Comparison of ENCODE assay signal across 29 cellular contexts in genomic region chr10:128416231-128416630, GRCh38.
"Had no signal": no experiment of that assay in that cellular context is flagged by ENCODE, and none has a peak within 500 bp of the region (broad histone marks: within the 10 kb centered on the region; RNA-seq: fewer than 3 reads in every experiment).

No MANE protein-coding gene starts in this region.

- H3K4me3 Mint-ChIP-seq: activated CD4-positive, alpha-beta memory T cell treated with anti-CD3 and anti-CD28 coated beads for 36 hours; activated CD4-positive, alpha-beta T cell treated with anti-CD3 and anti-CD28 coated beads for 36 hours; activated CD4-positive, alpha-beta T cell treated with anti-CD3 and anti-CD28 coated beads, Interleukin-2, amount 10 ng/mL, durations not matched to agents 24 days and 14 days; activated CD8-positive, alpha-beta memory T cell treated with anti-CD3 and anti-CD28 coated beads, Interleukin-2, amount 10 ng/mL, durations not matched to agents 7 days and 5 days; activated CD8-positive, alpha-beta T cell treated with anti-CD3 and anti-CD28 coated beads, Interleukin-2, amount 10 ng/mL, durations not matched to agents 7 days and 5 days; activated naive CD4-positive, alpha-beta T cell treated with anti-CD3 and anti-CD28 coated beads, Interleukin-2, amount 10 ng/mL, durations not matched to agents 7 days and 5 days; activated naive CD8-positive, alpha-beta T cell treated with anti-CD3 and anti-CD28 coated beads, Interleukin-2, amount 10 ng/mL, durations not matched to agents 7 days and 5 days; activated T-helper 1 cell treated with anti-CD3 and anti-CD28 coated beads, Interleukin-12 subunit alpha, Interleukin-12 subunit beta, Interleukin-2, Interleukin-4 antibody, amounts not matched to agents 30 ng/mL and 10 ng/mL and 1 ng/mL, durations not matched to agents 14 hours and 24 hours and 36 hours; brain had no signal

- H3K9me3 ChIP-seq: ascending aorta, breast epithelium, colonic mucosa had no signal

- H3K4me1 Mint-ChIP-seq: activated CD4-positive, alpha-beta T cell treated with anti-CD3 and anti-CD28 coated beads for 36 hours; activated CD4-positive, alpha-beta T cell treated with anti-CD3 and anti-CD28 coated beads, Interleukin-2, amount 10 ng/mL, durations not matched to agents 24 days and 14 days; activated CD8-positive, alpha-beta memory T cell treated with anti-CD3 and anti-CD28 coated beads, Interleukin-2, amount 10 ng/mL, durations not matched to agents 7 days and 5 days; activated naive CD4-positive, alpha-beta T cell treated with anti-CD3 and anti-CD28 coated beads, Interleukin-2, amount 10 ng/mL, durations not matched to agents 7 days and 5 days; activated naive CD8-positive, alpha-beta T cell treated with anti-CD3 and anti-CD28 coated beads, Interleukin-2, amount 10 ng/mL, durations not matched to agents 7 days and 5 days; brain had no signal

- H3K27ac Mint-ChIP-seq: activated CD4-positive, alpha-beta memory T cell treated with anti-CD3 and anti-CD28 coated beads for 36 hours; activated CD4-positive, alpha-beta T cell treated with anti-CD3 and anti-CD28 coated beads for 36 hours; activated CD4-positive, alpha-beta T cell treated with anti-CD3 and anti-CD28 coated beads, Interleukin-2, amount 10 ng/mL, durations not matched to agents 24 days and 14 days; activated CD8-positive, alpha-beta memory T cell treated with anti-CD3 and anti-CD28 coated beads, Interleukin-2, amount 10 ng/mL, durations not matched to agents 7 days and 5 days; activated CD8-positive, alpha-beta T cell treated with anti-CD3 and anti-CD28 coated beads, Interleukin-2, amount 10 ng/mL, durations not matched to agents 7 days and 5 days; activated naive CD4-positive, alpha-beta T cell treated with anti-CD3 and anti-CD28 coated beads, Interleukin-2, amount 10 ng/mL, durations not matched to agents 7 days and 5 days; activated naive CD4-positive, alpha-beta T cell treated with anti-CD3 and anti-CD28 coated beads, Interleukin-2, amount 50 U/mL, for 72 hours; activated naive CD8-positive, alpha-beta T cell treated with anti-CD3 and anti-CD28 coated beads, Interleukin-2, amount 10 ng/mL, durations not matched to agents 7 days and 5 days; activated T-helper 1 cell treated with anti-CD3 and anti-CD28 coated beads, Interleukin-12 subunit alpha, Interleukin-12 subunit beta, Interleukin-2, Interleukin-4 antibody, amounts not matched to agents 30 ng/mL and 10 ng/mL and 1 ng/mL, durations not matched to agents 14 hours and 24 hours and 36 hours; activated T-helper 2 cell treated with anti-CD3 and anti-CD28 coated beads, Interferon-gamma antibody, Interleukin-2, Interleukin-4, amounts not matched to agents 10 μg/mL and 5 μg/mL and 100 μg/mL, durations not matched to agents 14 hours and 24 hours and 36 hours; brain had no signal

- H3K36me3 Mint-ChIP-seq: activated CD4-positive, alpha-beta memory T cell treated with anti-CD3 and anti-CD28 coated beads for 36 hours; activated CD8-positive, alpha-beta memory T cell treated with anti-CD3 and anti-CD28 coated beads, Interleukin-2, amount 10 ng/mL, durations not matched to agents 7 days and 5 days; activated naive CD4-positive, alpha-beta T cell treated with anti-CD3 and anti-CD28 coated beads, Interleukin-2, amount 10 ng/mL, durations not matched to agents 7 days and 5 days; activated naive CD4-positive, alpha-beta T cell treated with anti-CD3 and anti-CD28 coated beads, Interleukin-2, amount 50 U/mL, for 72 hours; activated naive CD8-positive, alpha-beta T cell treated with anti-CD3 and anti-CD28 coated beads, Interleukin-2, amount 10 ng/mL, durations not matched to agents 7 days and 5 days; brain had no signal

- DNase-seq: activated CD4-positive, alpha-beta memory T cell treated with anti-CD3 and anti-CD28 coated beads for 36 hours; activated CD4-positive, alpha-beta T cell treated with anti-CD3 and anti-CD28 coated beads for 36 hours; activated CD4-positive, alpha-beta T cell treated with anti-CD3 and anti-CD28 coated beads, Interleukin-2, amount 10 ng/mL, durations not matched to agents 24 days and 14 days; activated CD4-positive, CD25-positive, alpha-beta regulatory T cell; activated CD4-positive, CD25-positive, alpha-beta regulatory T cell treated with anti-CD3 and anti-CD28 coated beads, Interleukin-2, amount 50 U/mL, for 72 hours; activated CD8-positive, alpha-beta memory T cell treated with anti-CD3 and anti-CD28 coated beads, Interleukin-2, amount 10 ng/mL, durations not matched to agents 7 days and 5 days; activated CD8-positive, alpha-beta memory T cell treated with anti-CD3 and anti-CD28 coated beads, Interleukin-2, amount 50 U/mL, for 4 hours; activated CD8-positive, alpha-beta T cell treated with anti-CD3 and anti-CD28 coated beads, Interleukin-2, amount 10 ng/mL, durations not matched to agents 7 days and 5 days; activated gamma-delta T cell; activated naive CD4-positive, alpha-beta T cell; activated naive CD4-positive, alpha-beta T cell treated with anti-CD3 and anti-CD28 coated beads, Interleukin-2, amount 10 ng/mL, durations not matched to agents 7 days and 5 days; activated naive CD8-positive, alpha-beta T cell treated with anti-CD3 and anti-CD28 coated beads, Interleukin-2, amount 10 ng/mL, durations not matched to agents 7 days and 5 days; activated T-cell treated with anti-CD3 and anti-CD28 coated beads, Interleukin-2, amount 50 U/mL, for 1 hour; activated T-cell treated with anti-CD3 and anti-CD28 coated beads, Interleukin-2, amount 50 U/mL, for 48 hours; central memory CD4-positive, alpha-beta T cell; cerebellar nuclear complex; colonic mucosa; effector CD8-positive, alpha-beta T cell; foreskin fibroblast; T-helper 2 cell had no signal

- H3K4me3 ChIP-seq: ascending aorta, breast epithelium, cardiac muscle cell, colonic mucosa had no signal

- H3K27me3 Mint-ChIP-seq: activated CD4-positive, alpha-beta memory T cell treated with anti-CD3 and anti-CD28 coated beads for 36 hours; activated CD4-positive, alpha-beta T cell treated with anti-CD3 and anti-CD28 coated beads, Interleukin-2, amount 10 ng/mL, durations not matched to agents 24 days and 14 days; activated CD8-positive, alpha-beta memory T cell treated with anti-CD3 and anti-CD28 coated beads, Interleukin-2, amount 10 ng/mL, durations not matched to agents 7 days and 5 days; activated naive CD4-positive, alpha-beta T cell treated with anti-CD3 and anti-CD28 coated beads, Interleukin-2, amount 10 ng/mL, durations not matched to agents 7 days and 5 days had no signal

- H3K27ac ChIP-seq: ascending aorta, breast epithelium, cardiac muscle cell, colonic mucosa had no signal

- H3K36me3 ChIP-seq: ascending aorta, breast epithelium, cardiac muscle cell, colonic mucosa had no signal

- H3K9me3 Mint-ChIP-seq: activated CD4-positive, alpha-beta memory T cell treated with anti-CD3 and anti-CD28 coated beads for 36 hours; activated CD4-positive, alpha-beta T cell treated with anti-CD3 and anti-CD28 coated beads, Interleukin-2, amount 10 ng/mL, durations not matched to agents 24 days and 14 days; activated naive CD4-positive, alpha-beta T cell treated with anti-CD3 and anti-CD28 coated beads, Interleukin-2, amount 10 ng/mL, durations not matched to agents 7 days and 5 days; activated naive CD8-positive, alpha-beta T cell treated with anti-CD3 and anti-CD28 coated beads, Interleukin-2, amount 10 ng/mL, durations not matched to agents 7 days and 5 days; activated T-helper 1 cell treated with anti-CD3 and anti-CD28 coated beads, Interleukin-12 subunit alpha, Interleukin-12 subunit beta, Interleukin-2, Interleukin-4 antibody, amounts not matched to agents 30 ng/mL and 10 ng/mL and 1 ng/mL, durations not matched to agents 14 hours and 24 hours and 36 hours; activated T-helper 2 cell treated with anti-CD3 and anti-CD28 coated beads, Interferon-gamma antibody, Interleukin-2, Interleukin-4, amounts not matched to agents 10 μg/mL and 5 μg/mL and 100 μg/mL, durations not matched to agents 14 hours and 24 hours and 36 hours had no signal

- H3K4me1 ChIP-seq: ascending aorta, breast epithelium, colonic mucosa had no signal

- H3K27me3 ChIP-seq: ascending aorta, breast epithelium, cardiac muscle cell, colonic mucosa had no signal

- FAIRE-seq: frontal cortex had no signal

- ATAC-seq: activated CD4-positive, alpha-beta T cell treated with anti-CD3 and anti-CD28 coated beads for 36 hours; activated CD8-positive, alpha-beta memory T cell treated with anti-CD3 and anti-CD28 coated beads, Interleukin-2, amount 10 ng/mL, durations not matched to agents 7 days and 5 days; activated CD8-positive, alpha-beta T cell treated with anti-CD3 and anti-CD28 coated beads, Interleukin-2, amount 10 ng/mL, durations not matched to agents 7 days and 5 days; activated naive CD4-positive, alpha-beta T cell treated with anti-CD3 and anti-CD28 coated beads, Interleukin-2, amount 50 U/mL, for 72 hours; esophagus mucosa had no signal
